ENCODE assay signal across 21 cellular contexts in genomic region chr22:36761553-36762240, GRCh38. TPM values are rescaled to one million over a fixed set of nuclear protein-coding genes. Genes with fewer than 3 reads are reported as not detected.
DNase-seq lines count a peak whose midpoint lies in the region; ATAC-seq and TF ChIP-seq lines count a peak whose summit lies in the region.
"Had no signal": no experiment of that assay in that cellular context is flagged by ENCODE, and none has a peak within 500 bp of the region (broad histone marks: within the 10 kb centered on the region; RNA-seq: fewer than 3 reads in every experiment).

No MANE protein-coding gene starts in this region.

- CTCF ChIA-PET in activated CD8-positive, alpha-beta memory T cell treated with anti-CD3 and anti-CD28 coated beads, Interleukin-2, amount 10 ng/mL, durations not matched to agents 7 days and 5 days (lab: Charles Lee) = interaction anchor here (1.5 to 1.8 kb wide), 2 partner anchors 95 to 216 kb away, joined by 5 to 6 read pairs; no protein-coding TSS in a partner anchor
- CTCF ChIA-PET in WTC11 (lab: Charles Lee) = no interaction called here
- CTCF ChIA-PET in activated naive CD4-positive, alpha-beta T cell treated with anti-CD3 and anti-CD28 coated beads, Interleukin-2, amount 10 ng/mL, durations not matched to agents 7 days and 5 days (lab: Charles Lee) = interaction anchor here (1.2 to 1.4 kb wide), 2 partner anchors 12 kb away, joined by 5 to 6 read pairs; no protein-coding TSS in a partner anchor

- peak; percentile 9 for DNase-seq in activated CD8-positive, alpha-beta memory T cell treated with anti-CD3 and anti-CD28 coated beads, Interleukin-2, amount 50 U/mL, for 4 hours
- no peak for DNase-seq in activated CD8-positive, alpha-beta memory T cell treated with anti-CD3 and anti-CD28 coated beads, Interleukin-2, amount 10 ng/mL, durations not matched to agents 7 days and 5 days
- no peak for DNase-seq in WTC11 (ENCODE audit: low spot score)
- no peak for DNase-seq in mucosa of descending colon
- DNase-seq in activated naive CD4-positive, alpha-beta T cell treated with anti-CD3 and anti-CD28 coated beads, Interleukin-2, amount 10 ng/mL, durations not matched to agents 7 days and 5 days = no peak
- no peak for DNase-seq in MM.1S
- DNase-seq: Calu3; CD4-positive, alpha-beta memory T cell; DMS79; GM23248; MV-4-11; NCI-H1417 treated with DMSO at 0.1 percent for 48 hours; NCI-H1930; NCI-H2171; NCI-H446; NK-92 treated with Interleukin-12 subunit alpha and Interleukin-12 subunit beta, amount 100 ng/mL, for 24 hours had no signal

- H3K27me3 Mint-ChIP-seq in activated CD8-positive, alpha-beta memory T cell treated with anti-CD3 and anti-CD28 coated beads, Interleukin-2, amount 10 ng/mL, durations not matched to agents 7 days and 5 days = no peaks in the 10 kb centered on the region
- H3K27me3 Mint-ChIP-seq in WTC11 (ENCODE audit: low read depth) = no peaks in the 10 kb centered on the region
- no peaks in the 10 kb centered on the region for H3K27me3 Mint-ChIP-seq in activated naive CD4-positive, alpha-beta T cell treated with anti-CD3 and anti-CD28 coated beads, Interleukin-2, amount 10 ng/mL, durations not matched to agents 7 days and 5 days
- H3K27me3 Mint-ChIP-seq in activated T-helper 17 cell treated with anti-CD3 and anti-CD28 coated beads, Interleukin-2, amount 50 U/mL, for 72 hours = no peaks in the 10 kb centered on the region
- H3K27me3 Mint-ChIP-seq: CD4-positive, alpha-beta memory T cell had no signal

- no peak overlapping the region for H3K4me3 Mint-ChIP-seq in activated CD8-positive, alpha-beta memory T cell treated with anti-CD3 and anti-CD28 coated beads, Interleukin-2, amount 10 ng/mL, durations not matched to agents 7 days and 5 days
- H3K4me3 Mint-ChIP-seq in WTC11 = no peak overlapping the region
- H3K4me3 Mint-ChIP-seq in activated naive CD4-positive, alpha-beta T cell treated with anti-CD3 and anti-CD28 coated beads, Interleukin-2, amount 10 ng/mL, durations not matched to agents 7 days and 5 days = no peak overlapping the region
- H3K4me3 Mint-ChIP-seq in activated T-helper 17 cell treated with anti-CD3 and anti-CD28 coated beads, Interleukin-2, amount 50 U/mL, for 72 hours = no peak overlapping the region
- H3K4me3 Mint-ChIP-seq: CD4-positive, alpha-beta memory T cell had no signal

- intact Hi-C loops in mucosa of descending colon (cut with DNase I, micrococcal nuclease) = no loop called here

- H3K27ac ChIP-seq in stomach smooth muscle (ENCODE audit: low read length) (peak overlapping the region; percentile 46), MM.1S (ENCODE audit: low read length) (no peak overlapping the region)
- H3K27ac ChIP-seq: 22Rv1, GM23248 had no signal

- H3K36me3 ChIP-seq in mucosa of descending colon (ENCODE audit: low read depth) (peaks cover 4% of the 10 kb centered on the region), stomach smooth muscle (ENCODE audit: control insufficient read depth in 2 of 2, insufficient read depth in 2 of 2, low read length in 2 of 2) (peaks cover 10 to 11% of the 10 kb centered on the region in 2 donors), MM.1S (replicated peaks; ENCODE audit: insufficient read depth, low read length) (no peaks in the 10 kb centered on the region)

- no peaks in the 10 kb centered on the region for H3K9me3 ChIP-seq in mucosa of descending colon
- H3K9me3 ChIP-seq in stomach smooth muscle (ENCODE audit: control insufficient read depth in 2 of 2, low read length in 2 of 2) = no peaks in the 10 kb centered on the region
- H3K9me3 ChIP-seq in MM.1S (replicated peaks; ENCODE audit: insufficient read depth, low read length) = no peaks in the 10 kb centered on the region

- H3K9ac ChIP-seq in stomach smooth muscle (ENCODE audit: low read length in 2 of 2) = no peak overlapping the region
- no peak overlapping the region for H3K9ac ChIP-seq in MM.1S (ENCODE audit: low read length)
- H3K9ac ChIP-seq: GM23248 had no signal

- no peak for TF ChIP-seq CTCF in WTC11 (IDR thresholded peaks at IDR 0.05)
- no peak for TF ChIP-seq CTCF in mucosa of descending colon (IDR thresholded peaks at IDR 0.05)
- no peak for TF ChIP-seq CTCF in MM.1S (IDR thresholded peaks at IDR 0.05; ENCODE audit: low read length)

- H3K36me3 Mint-ChIP-seq in activated CD8-positive, alpha-beta memory T cell treated with anti-CD3 and anti-CD28 coated beads, Interleukin-2, amount 10 ng/mL, durations not matched to agents 7 days and 5 days = no peaks in the 10 kb centered on the region
- peaks cover 19% of the 10 kb centered on the region for H3K36me3 Mint-ChIP-seq in WTC11
- no peaks in the 10 kb centered on the region for H3K36me3 Mint-ChIP-seq in activated naive CD4-positive, alpha-beta T cell treated with anti-CD3 and anti-CD28 coated beads, Interleukin-2, amount 10 ng/mL, durations not matched to agents 7 days and 5 days
- no peaks in the 10 kb centered on the region for H3K36me3 Mint-ChIP-seq in activated T-helper 17 cell treated with anti-CD3 and anti-CD28 coated beads, Interleukin-2, amount 50 U/mL, for 72 hours (ENCODE audit: low read depth)

- H3K9me3 Mint-ChIP-seq in activated CD8-positive, alpha-beta memory T cell treated with anti-CD3 and anti-CD28 coated beads, Interleukin-2, amount 10 ng/mL, durations not matched to agents 7 days and 5 days (ENCODE audit: low read depth) = no peaks in the 10 kb centered on the region
- H3K9me3 Mint-ChIP-seq in WTC11 = no peaks in the 10 kb centered on the region
- H3K9me3 Mint-ChIP-seq in activated naive CD4-positive, alpha-beta T cell treated with anti-CD3 and anti-CD28 coated beads, Interleukin-2, amount 10 ng/mL, durations not matched to agents 7 days and 5 days = no peaks in the 10 kb centered on the region
- no peaks in the 10 kb centered on the region for H3K9me3 Mint-ChIP-seq in activated T-helper 17 cell treated with anti-CD3 and anti-CD28 coated beads, Interleukin-2, amount 50 U/mL, for 72 hours
- H3K9me3 Mint-ChIP-seq: CD4-positive, alpha-beta memory T cell had no signal

- no peaks in the 10 kb centered on the region for H3F3A ChIP-seq in MM.1S (ENCODE audit: insufficient read depth, low read length)

- H3K9me2 ChIP-seq in MM.1S (replicated peaks; ENCODE audit: insufficient read depth, low read length) = no peaks in the 10 kb centered on the region

- H2AFZ ChIP-seq in MM.1S (ENCODE audit: low read length) = no peak overlapping the region
- H2AFZ ChIP-seq: GM23248 had no signal

- H3K4me3 ChIP-seq in mucosa of descending colon = no peak overlapping the region
- no peak overlapping the region for H3K4me3 ChIP-seq in stomach smooth muscle (ENCODE audit: low read length in 2 of 2)
- H3K4me3 ChIP-seq in MM.1S (ENCODE audit: low read length) = no peak overlapping the region
- H3K4me3 ChIP-seq: GM23248 had no signal

- H3K79me2 ChIP-seq in MM.1S (ENCODE audit: low read length) = no peaks in the 10 kb centered on the region

- ATAC-seq in activated CD8-positive, alpha-beta memory T cell treated with anti-CD3 and anti-CD28 coated beads, Interleukin-2, amount 10 ng/mL, durations not matched to agents 7 days and 5 days = no peak
- ATAC-seq in WTC11 (no peak), mucosa of descending colon (peak; percentile 26)
- no peak for ATAC-seq in activated T-helper 17 cell treated with anti-CD3 and anti-CD28 coated beads, Interleukin-2, amount 50 U/mL, for 72 hours (replicated peaks)

- H4K20me1 ChIP-seq in MM.1S (ENCODE audit: insufficient read depth, low read length) = no peaks in the 10 kb centered on the region

- peaks cover 3% of the 10 kb centered on the region for H3K4me1 Mint-ChIP-seq in activated CD8-positive, alpha-beta memory T cell treated with anti-CD3 and anti-CD28 coated beads, Interleukin-2, amount 10 ng/mL, durations not matched to agents 7 days and 5 days
- H3K4me1 Mint-ChIP-seq in WTC11 = peaks cover 8% of the 10 kb centered on the region
- no peaks in the 10 kb centered on the region for H3K4me1 Mint-ChIP-seq in activated naive CD4-positive, alpha-beta T cell treated with anti-CD3 and anti-CD28 coated beads, Interleukin-2, amount 10 ng/mL, durations not matched to agents 7 days and 5 days
- no peaks in the 10 kb centered on the region for H3K4me1 Mint-ChIP-seq in activated T-helper 17 cell treated with anti-CD3 and anti-CD28 coated beads, Interleukin-2, amount 50 U/mL, for 72 hours

- no peaks in the 10 kb centered on the region for H3K4me1 ChIP-seq in mucosa of descending colon (ENCODE audit: low read depth)
- peaks cover 29% of the 10 kb centered on the region for H3K4me1 ChIP-seq in stomach smooth muscle (ENCODE audit: control insufficient read depth, insufficient read depth, low read length)
- no peaks in the 10 kb centered on the region for H3K4me1 ChIP-seq in MM.1S (ENCODE audit: low read length)

- no peak overlapping the region for H3K4me2 ChIP-seq in MM.1S (ENCODE audit: low read depth, low read length)

- POLR2A ChIA-PET in WTC11 (lab: Charles Lee) = no interaction called here

- no peaks in the 10 kb centered on the region for H3K27me3 ChIP-seq in stomach smooth muscle (ENCODE audit: control insufficient read depth in 1 of 2, insufficient read depth in 2 of 2, low read length in 2 of 2)
- H3K27me3 ChIP-seq in MM.1S (replicated peaks; ENCODE audit: insufficient read depth, low read length) = peaks cover 4% of the 10 kb centered on the region

- no peak overlapping the region for H3K27ac Mint-ChIP-seq in activated CD8-positive, alpha-beta memory T cell treated with anti-CD3 and anti-CD28 coated beads, Interleukin-2, amount 10 ng/mL, durations not matched to agents 7 days and 5 days
- H3K27ac Mint-ChIP-seq in WTC11 = no peak overlapping the region
- no peak overlapping the region for H3K27ac Mint-ChIP-seq in activated naive CD4-positive, alpha-beta T cell treated with anti-CD3 and anti-CD28 coated beads, Interleukin-2, amount 10 ng/mL, durations not matched to agents 7 days and 5 days
- H3K27ac Mint-ChIP-seq in activated T-helper 17 cell treated with anti-CD3 and anti-CD28 coated beads, Interleukin-2, amount 50 U/mL, for 72 hours = no peak overlapping the region
- H3K27ac Mint-ChIP-seq: CD4-positive, alpha-beta memory T cell had no signal

TF ChIP-seq in WTC11, 78 proteins besides CTCF, POLR2A, EP300 and RAD21 (continues in another document):
- TF ChIP-seq GABPB1 (CRISPR knock-in tag; IDR thresholded peaks at IDR 0.05) = no peak

RNA-seq across cellular contexts. Expression of gene IFT27, which starts 14.2 kb away (rescaled TPM):
- 10 to 100 TPM; 30.3 to 33.7 TPM for total RNA-seq in activated CD8-positive, alpha-beta memory T cell treated with anti-CD3 and anti-CD28 coated beads, Interleukin-2, amount 10 ng/mL, durations not matched to agents 7 days and 5 days
- total RNA-seq in WTC11 (2021) (47.9 to 56.3 TPM (median 53.8 TPM) in 3 replicates), mucosa of descending colon (10 to 100 TPM; 29.0 to 37.2 (median 29.7) TPM)
- total RNA-seq in activated T-helper 17 cell treated with anti-CD3 and anti-CD28 coated beads, Interleukin-2, amount 50 U/mL, for 72 hours = 10 to 100 TPM; 19.7 to 21.2 TPM

RNA-seq across cellular contexts. Expression of gene PVALB, which starts 55.1 kb away (rescaled TPM):
- total RNA-seq in activated CD8-positive, alpha-beta memory T cell treated with anti-CD3 and anti-CD28 coated beads, Interleukin-2, amount 10 ng/mL, durations not matched to agents 7 days and 5 days = not detected
- total RNA-seq in WTC11 (2021) (2.7 to 5.9 TPM (median 4.5 TPM) in 3 replicates), mucosa of descending colon (not detected)
- not detected for total RNA-seq in activated T-helper 17 cell treated with anti-CD3 and anti-CD28 coated beads, Interleukin-2, amount 50 U/mL, for 72 hours
- total RNA-seq: Calu3; CD4-positive, alpha-beta memory T cell; GM23248; OCI-LY7; RPMI7951 had no signal

RNA-seq across cellular contexts. Expression of gene CACNG2, which starts 58.1 kb away (rescaled TPM):
- total RNA-seq in activated CD8-positive, alpha-beta memory T cell treated with anti-CD3 and anti-CD28 coated beads, Interleukin-2, amount 10 ng/mL, durations not matched to agents 7 days and 5 days = not detected
- total RNA-seq in WTC11 (2021) (not detected in 3 replicates), mucosa of descending colon (not detected)
- total RNA-seq in activated T-helper 17 cell treated with anti-CD3 and anti-CD28 coated beads, Interleukin-2, amount 50 U/mL, for 72 hours = not detected
- total RNA-seq: Calu3; CD4-positive, alpha-beta memory T cell; GM23248; OCI-LY7; RPMI7951 had no signal
